ENCODE assay signal across 12 cellular contexts in genomic region chr14:39230416-39230815, GRCh38. TPM values are rescaled to one million over a fixed set of nuclear protein-coding genes. Genes with fewer than 3 reads are reported as not detected.
DNase-seq lines count a peak whose midpoint lies in the region; ATAC-seq and TF ChIP-seq lines count a peak whose summit lies in the region.
"Had no signal": no experiment of that assay in that cellular context is flagged by ENCODE, and none has a peak within 500 bp of the region (broad histone marks: within the 10 kb centered on the region; RNA-seq: fewer than 3 reads in every experiment).

No MANE protein-coding gene starts in this region.

- no peaks in the 10 kb centered on the region for H3K9me3 Mint-ChIP-seq in CD8-positive, alpha-beta memory T cell
- no peaks in the 10 kb centered on the region for H3K9me3 Mint-ChIP-seq in activated CD8-positive, alpha-beta T cell treated with anti-CD3 and anti-CD28 coated beads, Interleukin-2, amount 10 ng/mL, durations not matched to agents 7 days and 5 days (ENCODE audit: insufficient read depth)
- no peaks in the 10 kb centered on the region for H3K9me3 Mint-ChIP-seq in stimulated activated naive B cell treated with anti-CD40 and anti-IgM and Interleukin-4, amounts not matched to agents 10 μg/mL and 1 μg/mL and 100 μg/mL, for 72 hours

- no peak overlapping the region for H3K4me3 ChIP-seq in CD8-positive, alpha-beta memory T cell (ENCODE audit: low read length)
- H3K4me3 ChIP-seq in tibial artery = no peak overlapping the region
- H3K4me3 ChIP-seq: left lung, vagina had no signal

- H3K4me3 Mint-ChIP-seq in CD8-positive, alpha-beta memory T cell = no peak overlapping the region
- no peak overlapping the region for H3K4me3 Mint-ChIP-seq in activated CD8-positive, alpha-beta T cell treated with anti-CD3 and anti-CD28 coated beads, Interleukin-2, amount 10 ng/mL, durations not matched to agents 7 days and 5 days
- no peak overlapping the region for H3K4me3 Mint-ChIP-seq in stimulated activated naive B cell treated with anti-CD40 and anti-IgM and Interleukin-4, amounts not matched to agents 10 μg/mL and 1 μg/mL and 100 μg/mL, for 72 hours

- no peaks in the 10 kb centered on the region for H3K27me3 Mint-ChIP-seq in CD8-positive, alpha-beta memory T cell
- H3K27me3 Mint-ChIP-seq in activated CD8-positive, alpha-beta T cell treated with anti-CD3 and anti-CD28 coated beads, Interleukin-2, amount 10 ng/mL, durations not matched to agents 7 days and 5 days (ENCODE audit: low read depth) = no peaks in the 10 kb centered on the region
- no peaks in the 10 kb centered on the region for H3K27me3 Mint-ChIP-seq in stimulated activated naive B cell treated with anti-CD40 and anti-IgM and Interleukin-4, amounts not matched to agents 10 μg/mL and 1 μg/mL and 100 μg/mL, for 72 hours

- CTCF ChIA-PET in CD8-positive, alpha-beta memory T cell (lab: Charles Lee) = interaction anchor here (2.0 kb wide), 1 partner anchor 201 kb away, joined by 5 read pairs; no protein-coding TSS in a partner anchor
- CTCF ChIA-PET in activated CD8-positive, alpha-beta T cell treated with anti-CD3 and anti-CD28 coated beads, Interleukin-2, amount 10 ng/mL, durations not matched to agents 7 days and 5 days (lab: Charles Lee) = interaction anchor here (1.1 to 3.8 kb wide), 7 partner anchors 15 to 201 kb away, joined by 3 to 46 read pairs (median 7); partner anchors contain the start of genes FBXO33 and TRAPPC6B

- H3K27ac Mint-ChIP-seq in CD8-positive, alpha-beta memory T cell = peak overlapping the region; percentile 7 to 86 (median 80)
- H3K27ac Mint-ChIP-seq in activated CD8-positive, alpha-beta T cell treated with anti-CD3 and anti-CD28 coated beads, Interleukin-2, amount 10 ng/mL, durations not matched to agents 7 days and 5 days = peak overlapping the region; percentile 80
- H3K27ac Mint-ChIP-seq in stimulated activated naive B cell treated with anti-CD40 and anti-IgM and Interleukin-4, amounts not matched to agents 10 μg/mL and 1 μg/mL and 100 μg/mL, for 72 hours = no peak overlapping the region

- H3K27ac ChIP-seq in CD8-positive, alpha-beta memory T cell (ENCODE audit: low read depth, low read length) = no peak overlapping the region
- no peak overlapping the region for H3K27ac ChIP-seq in tibial artery
- H3K27ac ChIP-seq: left lung, vagina had no signal

- DNase-seq in CD8-positive, alpha-beta memory T cell = no peak
- peak; percentile 11 for DNase-seq in HCEC 1CT
- DNase-seq in activated CD8-positive, alpha-beta T cell treated with anti-CD3 and anti-CD28 coated beads, Interleukin-2, amount 10 ng/mL, durations not matched to agents 7 days and 5 days = no peak
- DNase-seq in iris pigment epithelial cell (ENCODE audit: low read depth) = peak; percentile 52
- DNase-seq in stimulated activated naive B cell treated with anti-CD40 and anti-IgM and Interleukin-4, amounts not matched to agents 10 μg/mL and 1 μg/mL and 100 μg/mL, for 72 hours = no peak
- no peak for DNase-seq in tibial artery
- no peak for DNase-seq in NCI-H345 (lab: John Stamatoyannopoulos, UW)
- DNase-seq: erythroblast, GDM1, left lung, NCI-H1436 had no signal

- H3K36me3 ChIP-seq in CD8-positive, alpha-beta memory T cell (ENCODE audit: insufficient read depth, low read length) = no peaks in the 10 kb centered on the region
- no peaks in the 10 kb centered on the region for H3K36me3 ChIP-seq in tibial artery
- H3K36me3 ChIP-seq: left lung, vagina had no signal

- no peaks in the 10 kb centered on the region for H3K36me3 Mint-ChIP-seq in CD8-positive, alpha-beta memory T cell
- H3K36me3 Mint-ChIP-seq in activated CD8-positive, alpha-beta T cell treated with anti-CD3 and anti-CD28 coated beads, Interleukin-2, amount 10 ng/mL, durations not matched to agents 7 days and 5 days (ENCODE audit: low read depth) = peaks cover 2% of the 10 kb centered on the region
- no peaks in the 10 kb centered on the region for H3K36me3 Mint-ChIP-seq in stimulated activated naive B cell treated with anti-CD40 and anti-IgM and Interleukin-4, amounts not matched to agents 10 μg/mL and 1 μg/mL and 100 μg/mL, for 72 hours

- POLR2A ChIA-PET in CD8-positive, alpha-beta memory T cell (lab: Charles Lee) = interaction anchor here (3.6 kb wide), 1 partner anchor 201 kb away, joined by 18 read pairs; the partner anchor contains the start of gene FBXO33
- POLR2A ChIA-PET in activated CD8-positive, alpha-beta T cell treated with anti-CD3 and anti-CD28 coated beads, Interleukin-2, amount 10 ng/mL, durations not matched to agents 7 days and 5 days (lab: Charles Lee) = interaction anchor here (0.9 to 5.2 kb wide), 4 partner anchors 12 to 201 kb away, joined by 3 to 42 read pairs (median 7); partner anchors contain the start of genes FBXO33 and TRAPPC6B

- no peaks in the 10 kb centered on the region for H3K9me3 ChIP-seq in CD8-positive, alpha-beta memory T cell (ENCODE audit: low read length)
- H3K9me3 ChIP-seq in tibial artery = no peaks in the 10 kb centered on the region
- H3K9me3 ChIP-seq: left lung, vagina had no signal

- intact Hi-C loops in tibial artery (cut with DNase I; ENCODE audit: low total_unique reads) = no loop called here

- H3K4me1 ChIP-seq in CD8-positive, alpha-beta memory T cell (ENCODE audit: insufficient read depth, low read length) = peaks cover 23% of the 10 kb centered on the region
- H3K4me1 ChIP-seq in tibial artery = peaks cover 0 to 6% (median 0%) of the 10 kb centered on the region in 4 donors
- H3K4me1 ChIP-seq: vagina had no signal

- H3K27me3 ChIP-seq in CD8-positive, alpha-beta memory T cell (ENCODE audit: insufficient read depth, low read length, poor library complexity, severe bottlenecking) = no peaks in the 10 kb centered on the region
- H3K27me3 ChIP-seq in tibial artery = no peaks in the 10 kb centered on the region
- H3K27me3 ChIP-seq: left lung, vagina had no signal

- TF ChIP-seq CTCF in tibial artery (IDR thresholded peaks at IDR 0.05) = no peak

- peaks cover 44 to 53% (median 52%) of the 10 kb centered on the region in 3 donors for H3K4me1 Mint-ChIP-seq in CD8-positive, alpha-beta memory T cell
- H3K4me1 Mint-ChIP-seq in activated CD8-positive, alpha-beta T cell treated with anti-CD3 and anti-CD28 coated beads, Interleukin-2, amount 10 ng/mL, durations not matched to agents 7 days and 5 days (ENCODE audit: low read depth) = peaks cover 58% of the 10 kb centered on the region
- no peaks in the 10 kb centered on the region for H3K4me1 Mint-ChIP-seq in stimulated activated naive B cell treated with anti-CD40 and anti-IgM and Interleukin-4, amounts not matched to agents 10 μg/mL and 1 μg/mL and 100 μg/mL, for 72 hours

- no peak for ATAC-seq in activated CD8-positive, alpha-beta T cell treated with anti-CD3 and anti-CD28 coated beads, Interleukin-2, amount 10 ng/mL, durations not matched to agents 7 days and 5 days
- ATAC-seq in stimulated activated naive B cell treated with anti-CD40 and anti-IgM and Interleukin-4, amounts not matched to agents 10 μg/mL and 1 μg/mL and 100 μg/mL, for 72 hours (replicated peaks) = no peak
- ATAC-seq: left lung had no signal

RNA-seq across cellular contexts. Expression of gene MIA2, which starts 3.3 kb away (rescaled TPM):
- total RNA-seq in CD8-positive, alpha-beta memory T cell = 10 to 100 TPM; 19.5 to 21.0 TPM
- 27.8 TPM for polyA plus RNA-seq in CD8-positive, alpha-beta memory T cell
- 10 to 100 TPM; 18.6 to 21.2 TPM for total RNA-seq in activated CD8-positive, alpha-beta T cell treated with anti-CD3 and anti-CD28 coated beads, Interleukin-2, amount 10 ng/mL, durations not matched to agents 7 days and 5 days

RNA-seq across cellular contexts. Expression of gene PNN, which starts 55.4 kb away (rescaled TPM):
- 10 to 100 TPM; 92.5 to 94.0 TPM for total RNA-seq in CD8-positive, alpha-beta memory T cell
- polyA plus RNA-seq in CD8-positive, alpha-beta memory T cell = 29.8 TPM
- 100 to 1,000 TPM in 1 of 2 experiments, 10 to 100 TPM in 1; 94.1 to 103 TPM for total RNA-seq in activated CD8-positive, alpha-beta T cell treated with anti-CD3 and anti-CD28 coated beads, Interleukin-2, amount 10 ng/mL, durations not matched to agents 7 days and 5 days

Comparison
In these comparisons a context has a peak if more than half of its experiments do, and no peak if none do; other contexts are left out.
1. DNase-seq: peak in HCEC 1CT (single experiment) and iris pigment epithelial cell (single experiment); none in CD8-positive, alpha-beta memory T cell (0 of 5), activated CD8-positive, alpha-beta T cell treated with anti-CD3 and anti-CD28 coated beads, Interleukin-2, amount 10 ng/mL, durations not matched to agents 7 days and 5 days (single experiment), stimulated activated naive B cell treated with anti-CD40 and anti-IgM and Interleukin-4, amounts not matched to agents 10 μg/mL and 1 μg/mL and 100 μg/mL, for 72 hours (single experiment), tibial artery (0 of 2) and NCI-H345 (single experiment).